In genomic region chr2:42065753-42066152, GRCh38 we compare ENCODE assay signal across 1 cellular context. TPM values are rescaled to one million over a fixed set of nuclear protein-coding genes. Genes with fewer than 3 reads are reported as not detected.
"Had no signal": no experiment of that assay in that cellular context is flagged by ENCODE, and none has a peak within 500 bp of the region (broad histone marks: within the 10 kb centered on the region; RNA-seq: fewer than 3 reads in every experiment).

No MANE protein-coding gene starts in this region.

RNA-seq across cellular contexts. Expression of gene PKDCC, which starts 17.9 kb away (rescaled TPM):
- total RNA-seq: foreskin keratinocyte had no signal
